Comparison of ENCODE assay signal across 8 cellular contexts in genomic region chr12:14185441-14186192, GRCh38.
A peak's percentile ranks its signal among the peaks of the same experiment; 100 is the strongest.
DNase-seq lines count a peak whose midpoint lies in the region; ATAC-seq and TF ChIP-seq lines count a peak whose summit lies in the region.

No MANE protein-coding gene starts in this region.

- H3K4me2 ChIP-seq in MM.1S (ENCODE audit: low read depth, low read length) = no peak overlapping the region

- H3K9me3 Mint-ChIP-seq in naive B cell = no peaks in the 10 kb centered on the region

- peak overlapping the region in 5 of 6 donors; percentile 47 to 94 (median 54) for H3K27ac Mint-ChIP-seq in naive B cell

- DNase-seq in AG09309 (ENCODE audit: low read depth) = peak; percentile 11
- peak; percentile 29 for DNase-seq in GM12864 (ENCODE audit: low read depth)
- DNase-seq in MM.1S = peak; percentile 49
- DNase-seq in RPMI8226 = peak; percentile 57
- peak; percentile 3 for DNase-seq in effector CD4-positive, alpha-beta T cell
- peak; percentile 35 for DNase-seq in naive B cell
- no peak for DNase-seq in activated CD4-positive, CD25-positive, alpha-beta regulatory T cell (lab: John Stamatoyannopoulos, UW)

- no peak overlapping the region for H3K9ac ChIP-seq in MM.1S (ENCODE audit: low read length)

- no peaks in the 10 kb centered on the region for H3K27me3 ChIP-seq in MM.1S (replicated peaks; ENCODE audit: insufficient read depth, low read length)

- no peaks in the 10 kb centered on the region for H3K4me1 ChIP-seq in MM.1S (ENCODE audit: low read length)

- ATAC-seq in HG02610 (IDR thresholded peaks at IDR 0.05; ENCODE audit: unreplicated experiment) (peak; percentile 73), naive B cell (ENCODE audit: low read depth in 2 of 2) (peak; percentile 75 to 87)

- H3K9me3 ChIP-seq in MM.1S (replicated peaks; ENCODE audit: insufficient read depth, low read length) = no peaks in the 10 kb centered on the region

- H3K36me3 ChIP-seq in MM.1S (replicated peaks; ENCODE audit: insufficient read depth, low read length) = no peaks in the 10 kb centered on the region

- no peak overlapping the region for H3K4me3 ChIP-seq in AG09309 (ENCODE audit: control insufficient read depth, low read depth, low read length)
- H3K4me3 ChIP-seq in GM12864 (ENCODE audit: low read depth, low read length) = no peak overlapping the region
- no peak overlapping the region for H3K4me3 ChIP-seq in MM.1S (ENCODE audit: low read length)

- peak overlapping the region; percentile 8 to 92 (median 83) for H3K4me3 Mint-ChIP-seq in naive B cell

- no peaks in the 10 kb centered on the region for H4K20me1 ChIP-seq in MM.1S (ENCODE audit: insufficient read depth, low read length)

- H2AFZ ChIP-seq in MM.1S (ENCODE audit: low read length) = 0 out of 2 replicates have a peak overlapping the region, but pooled peaks have one; percentile 8

- no peak overlapping the region for H3K27ac ChIP-seq in MM.1S (ENCODE audit: low read length)

- no peaks in the 10 kb centered on the region for H3K36me3 Mint-ChIP-seq in naive B cell

- H3K79me2 ChIP-seq in MM.1S (ENCODE audit: low read length) = no peaks in the 10 kb centered on the region

- TF ChIP-seq CTCF in AG09309 (IDR thresholded peaks at IDR 0.05; ENCODE audit: control insufficient read depth, insufficient read depth, low read depth, low read length, missing control alignments) (peak; percentile 77), GM12864 (IDR thresholded peaks at IDR 0.05; ENCODE audit: low read depth, low read length, missing control alignments) (peak; percentile 78), MM.1S (IDR thresholded peaks at IDR 0.05; ENCODE audit: low read length) (peak; percentile 74)

- H3K27me3 Mint-ChIP-seq in naive B cell = peaks cover 0 to 1% (median 0%) of the 10 kb centered on the region in 3 donors

- no peaks in the 10 kb centered on the region for H3K9me2 ChIP-seq in MM.1S (replicated peaks; ENCODE audit: insufficient read depth, low read length)

- H3K4me1 Mint-ChIP-seq in naive B cell = peaks cover 17 to 38% (median 32%) of the 10 kb centered on the region in 3 donors

- H3F3A ChIP-seq in MM.1S (ENCODE audit: insufficient read depth, low read length) = no peaks in the 10 kb centered on the region

Comparison
In these comparisons a context has a peak if more than half of its experiments do, and no peak if none do; other contexts are left out.
1. DNase-seq: peak in AG09309 (single experiment), GM12864 (single experiment), MM.1S (single experiment), RPMI8226 (single experiment), effector CD4-positive, alpha-beta T cell (single experiment) and naive B cell (single experiment); none in activated CD4-positive, CD25-positive, alpha-beta regulatory T cell (0 of 4).
2. Peak in every context shown above with its lines, with median percentiles within 50 percentile points of each other: CTCF ChIP-seq.